ENCODE assay signal across 16 cellular contexts in the genomic region with DNA sequence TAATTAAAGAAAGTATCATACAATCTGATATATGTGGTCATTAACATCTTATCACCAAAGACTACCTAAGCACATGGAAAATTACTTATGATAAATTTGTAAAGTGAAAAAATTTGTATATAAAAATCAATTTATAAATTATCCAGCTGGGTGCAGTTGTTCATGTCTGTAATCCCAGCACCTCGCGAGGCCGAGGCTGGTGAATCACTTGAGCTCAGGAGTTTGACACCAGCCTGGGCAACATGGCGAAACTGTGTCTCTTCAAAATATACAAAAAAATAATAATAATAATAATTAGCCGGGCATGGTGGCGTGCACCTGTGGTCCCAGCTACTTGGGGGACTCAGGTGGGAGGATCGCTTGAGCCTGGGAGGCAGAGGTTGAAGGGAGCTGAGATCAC.
"Had no signal": no experiment of that assay in that cellular context is flagged by ENCODE, and none has a peak within 500 bp of the region (broad histone marks: within the 10 kb centered on the region; RNA-seq: fewer than 3 reads in every experiment).

No MANE protein-coding gene starts in this region.

- H3K4me1 ChIP-seq: SJSA1 had no signal

- H3K4me3 ChIP-seq: K562, SJSA1, SK-N-MC had no signal

- H3K9me3 ChIP-seq: SJSA1 had no signal

- FAIRE-seq: HTR-8/SVneo, K562, RCC 7860 had no signal

- H3K36me3 ChIP-seq: SJSA1 had no signal

- DNase-seq: Kasumi-1, MM.1S, NCI-H1436, NCI-H187, NCI-H226, NCI-H69, Right ventricle myocardium superior, RPMI8226, SIG-M5 had no signal

- H3K27ac ChIP-seq: HL-60, KMS-11, SJSA1, SK-N-MC had no signal

- H3K9ac ChIP-seq: KMS-11 had no signal

- H3K4me2 ChIP-seq: KMS-11 had no signal
